37 cellular contexts compared by ENCODE assay signal in the genomic region with DNA sequence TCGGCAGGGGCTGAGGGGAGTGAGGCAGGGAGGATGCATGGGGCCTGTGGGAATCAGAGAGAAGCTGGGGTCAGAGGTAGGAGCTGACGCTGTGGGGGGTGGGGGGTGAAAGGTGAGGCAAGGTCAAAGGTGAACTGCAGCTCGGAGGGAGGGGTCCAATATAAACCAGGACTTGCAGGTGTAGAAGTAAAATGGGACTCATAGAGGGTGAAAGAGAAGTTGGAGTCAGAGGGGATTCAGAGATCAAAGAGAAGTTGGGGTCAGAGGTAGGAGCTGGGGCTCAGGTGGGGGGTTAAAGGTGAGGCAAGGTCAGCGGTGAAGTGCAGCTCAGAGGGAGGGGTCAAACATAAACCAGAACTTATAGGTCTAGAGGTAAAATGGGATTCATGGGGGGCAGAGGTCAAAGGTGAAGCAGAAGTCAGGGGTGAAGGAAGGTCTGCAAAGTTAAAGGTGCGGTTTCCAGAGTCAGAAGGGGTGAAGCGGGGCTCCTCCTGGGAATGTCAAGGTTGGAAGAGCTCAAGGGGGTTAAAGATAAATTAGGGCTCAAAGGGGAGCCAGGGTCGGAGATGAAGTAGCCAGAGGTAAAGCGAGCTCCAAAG. TPM values are rescaled to one million over a fixed set of nuclear protein-coding genes. Genes with fewer than 3 reads are reported as not detected.
"Had no signal": no experiment of that assay in that cellular context is flagged by ENCODE, and none has a peak within 500 bp of the region (broad histone marks: within the 10 kb centered on the region; RNA-seq: fewer than 3 reads in every experiment).

No MANE protein-coding gene starts in this region.

- H3K4me2 ChIP-seq: PC-9 had no signal

- H3K9me3 Mint-ChIP-seq: activated B cell treated with CpG ODN at 0.5 μM for 24 hours; central memory CD8-positive, alpha-beta T cell had no signal

- H3K27ac Mint-ChIP-seq: activated B cell treated with CpG ODN at 0.5 μM for 24 hours; activated CD4-positive, alpha-beta memory T cell treated with anti-CD3 and anti-CD28 coated beads, Interleukin-2, amount 10 ng/mL, durations not matched to agents 7 days and 5 days; activated naive CD8-positive, alpha-beta T cell treated with anti-CD3 and anti-CD28 coated beads for 36 hours; activated T-cell treated with anti-CD3 and anti-CD28 coated beads, Interleukin-2, amount 50 U/mL, for 72 hours; activated T-helper 17 cell treated with anti-CD3 and anti-CD28 coated beads, Interleukin-2, amount 50 U/mL, for 72 hours had no signal

- FAIRE-seq: RCC 7860 had no signal

- H3K4me3 ChIP-seq: cardiac muscle cell, coronary artery, PC-9 had no signal

- DNase-seq: activated B cell treated with CpG ODN at 0.5 μM for 24 hours; activated CD4-positive, alpha-beta memory T cell treated with anti-CD3 and anti-CD28 coated beads, Interleukin-2, amount 10 ng/mL, durations not matched to agents 7 days and 5 days; activated CD4-positive, alpha-beta T cell treated with anti-CD3 and anti-CD28 coated beads for 4 hours; activated CD4-positive, CD25-positive, alpha-beta regulatory T cell treated with anti-CD3 and anti-CD28 coated beads, Interleukin-2, amount 50 U/mL, for 72 hours; activated CD8-positive, alpha-beta memory T cell treated with anti-CD3 and anti-CD28 coated beads for 24 hours; activated effector memory CD4-positive, alpha-beta T cell treated with anti-CD3 and anti-CD28 coated beads, Interleukin-2, amount 50 U/mL, for 16 hours; activated naive CD4-positive, alpha-beta T cell; activated naive CD4-positive, alpha-beta T cell treated with anti-CD3 and anti-CD28 coated beads, Interleukin-2, amount 50 U/mL, for 16 hours; activated naive CD8-positive, alpha-beta T cell treated with anti-CD3 and anti-CD28 coated beads for 36 hours; activated T-cell treated with anti-CD3 and anti-CD28 coated beads, Interleukin-2, amount 50 U/mL, for 1 hour; activated T-cell treated with anti-CD3 and anti-CD28 coated beads, Interleukin-2, amount 50 U/mL, for 72 hours; amniotic stem cell; aorta; brain microvascular endothelial cell; MM.1S; MV-4-11; NCI-H1092; NCI-H1436 treated with DMSO at 0.1 percent for 48 hours; NCI-H1694 treated with DMSO at 0.1 percent for 48 hours; NCI-H2029; NCI-H345; NCI-H526; NCI-H748 treated with DMSO at 0.1 percent for 48 hours; NK-92 treated with Interleukin-12 subunit alpha and Interleukin-12 subunit beta, amount 100 ng/mL, for 24 hours; PC-9; Right ventricle myocardium superior; SW 1271; T-helper 1 cell; T-helper 2 cell; T-helper 9 cell had no signal

- H3K27me3 Mint-ChIP-seq: activated B cell treated with CpG ODN at 0.5 μM for 24 hours; activated CD4-positive, alpha-beta memory T cell treated with anti-CD3 and anti-CD28 coated beads, Interleukin-2, amount 10 ng/mL, durations not matched to agents 7 days and 5 days; activated naive CD8-positive, alpha-beta T cell treated with anti-CD3 and anti-CD28 coated beads for 36 hours; central memory CD8-positive, alpha-beta T cell had no signal

- H3K27ac ChIP-seq: brain microvascular endothelial cell, cardiac muscle cell, coronary artery, PC-9, VCaP had no signal

- H3K36me3 ChIP-seq: brain microvascular endothelial cell, cardiac muscle cell had no signal

- ATAC-seq: activated T-cell treated with anti-CD3 and anti-CD28 coated beads, Interleukin-2, amount 50 U/mL, for 72 hours; activated T-helper 17 cell treated with anti-CD3 and anti-CD28 coated beads, Interleukin-2, amount 50 U/mL, for 72 hours had no signal

- H2AFZ ChIP-seq: PC-9 had no signal

- H3K27me3 ChIP-seq: brain microvascular endothelial cell, cardiac muscle cell had no signal

- H3K36me3 Mint-ChIP-seq: activated naive CD8-positive, alpha-beta T cell treated with anti-CD3 and anti-CD28 coated beads for 36 hours had no signal

- H3K4me3 Mint-ChIP-seq: activated CD4-positive, alpha-beta memory T cell treated with anti-CD3 and anti-CD28 coated beads, Interleukin-2, amount 10 ng/mL, durations not matched to agents 7 days and 5 days; activated naive CD8-positive, alpha-beta T cell treated with anti-CD3 and anti-CD28 coated beads for 36 hours; activated T-cell treated with anti-CD3 and anti-CD28 coated beads, Interleukin-2, amount 50 U/mL, for 72 hours; activated T-helper 17 cell treated with anti-CD3 and anti-CD28 coated beads, Interleukin-2, amount 50 U/mL, for 72 hours; central memory CD8-positive, alpha-beta T cell had no signal

RNA-seq across cellular contexts. Expression of a gene that starts 7.6 kb away (rescaled TPM):
- total RNA-seq: PC-9 had no signal
- polyA plus RNA-seq: aorta had no signal

RNA-seq across cellular contexts. Expression of a gene that starts 12.9 kb away (rescaled TPM):
- total RNA-seq: chondrocyte, PC-9 had no signal

RNA-seq across cellular contexts. Expression of a gene that starts 30.5 kb away (rescaled TPM):
- total RNA-seq: aorta, Right ventricle myocardium superior had no signal

RNA-seq across cellular contexts. Expression of a gene that starts 36.3 kb away (rescaled TPM):
- polyA plus RNA-seq: aorta had no signal
